2 cellular contexts compared by ENCODE assay signal in genomic region chr7:132083126-132084123, GRCh38.
TF ChIP-seq lines count a peak whose summit lies in the region.

No MANE protein-coding gene starts in this region.

TF ChIP-seq in GM23338, 12 proteins besides CTCF, POLR2A, EP300 and RAD21 (continued from another document):
- TF ChIP-seq POLR2AphosphoS5 (IDR thresholded peaks at IDR 0.05; ENCODE audit: low read depth) (no peak), ETS1 (IDR thresholded peaks at IDR 0.05) (no peak), EZH2 (IDR thresholded peaks at IDR 0.05; ENCODE audit: low read depth, unreplicated experiment) (no peak), EZH2phosphoT487 (IDR thresholded peaks at IDR 0.05; ENCODE audit: unreplicated experiment) (no peak)
- TF ChIP-seq, protein P1, sequence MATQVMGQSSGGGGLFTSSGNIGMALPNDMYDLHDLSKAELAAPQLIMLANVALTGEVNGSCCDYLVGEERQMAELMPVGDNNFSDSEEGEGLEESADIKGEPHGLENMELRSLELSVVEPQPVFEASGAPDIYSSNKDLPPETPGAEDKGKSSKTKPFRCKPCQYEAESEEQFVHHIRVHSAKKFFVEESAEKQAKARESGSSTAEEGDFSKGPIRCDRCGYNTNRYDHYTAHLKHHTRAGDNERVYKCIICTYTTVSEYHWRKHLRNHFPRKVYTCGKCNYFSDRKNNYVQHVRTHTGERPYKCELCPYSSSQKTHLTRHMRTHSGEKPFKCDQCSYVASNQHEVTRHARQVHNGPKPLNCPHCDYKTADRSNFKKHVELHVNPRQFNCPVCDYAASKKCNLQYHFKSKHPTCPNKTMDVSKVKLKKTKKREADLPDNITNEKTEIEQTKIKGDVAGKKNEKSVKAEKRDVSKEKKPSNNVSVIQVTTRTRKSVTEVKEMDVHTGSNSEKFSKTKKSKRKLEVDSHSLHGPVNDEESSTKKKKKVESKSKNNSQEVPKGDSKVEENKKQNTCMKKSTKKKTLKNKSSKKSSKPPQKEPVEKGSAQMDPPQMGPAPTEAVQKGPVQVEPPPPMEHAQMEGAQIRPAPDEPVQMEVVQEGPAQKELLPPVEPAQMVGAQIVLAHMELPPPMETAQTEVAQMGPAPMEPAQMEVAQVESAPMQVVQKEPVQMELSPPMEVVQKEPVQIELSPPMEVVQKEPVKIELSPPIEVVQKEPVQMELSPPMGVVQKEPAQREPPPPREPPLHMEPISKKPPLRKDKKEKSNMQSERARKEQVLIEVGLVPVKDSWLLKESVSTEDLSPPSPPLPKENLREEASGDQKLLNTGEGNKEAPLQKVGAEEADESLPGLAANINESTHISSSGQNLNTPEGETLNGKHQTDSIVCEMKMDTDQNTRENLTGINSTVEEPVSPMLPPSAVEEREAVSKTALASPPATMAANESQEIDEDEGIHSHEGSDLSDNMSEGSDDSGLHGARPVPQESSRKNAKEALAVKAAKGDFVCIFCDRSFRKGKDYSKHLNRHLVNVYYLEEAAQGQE (IDR thresholded peaks at IDR 0.05; ENCODE audit: unreplicated experiment), result no peak

TF ChIP-seq in H1, 55 proteins besides CTCF, POLR2A, EP300 and RAD21 (continued from another document):
- TF ChIP-seq ATF3 (IDR thresholded peaks at IDR 0.05; ENCODE audit: insufficient read depth, low read depth, low read length), result no peak
- no peak for TF ChIP-seq POU5F1 (IDR thresholded peaks at IDR 0.05; ENCODE audit: low read depth, low read length)
- no peak for TF ChIP-seq USF2 (IDR thresholded peaks at IDR 0.05; ENCODE audit: low read length)
- TF ChIP-seq NANOG (IDR thresholded peaks at IDR 0.05; ENCODE audit: insufficient read depth, low read depth, low read length, poor library complexity, severe bottlenecking), result no peak
- no peak for TF ChIP-seq CREB1 (IDR thresholded peaks at IDR 0.05)
- TF ChIP-seq JUN (IDR thresholded peaks at IDR 0.05; ENCODE audit: low read depth, low read length), result no peak
- TF ChIP-seq, protein P2, sequence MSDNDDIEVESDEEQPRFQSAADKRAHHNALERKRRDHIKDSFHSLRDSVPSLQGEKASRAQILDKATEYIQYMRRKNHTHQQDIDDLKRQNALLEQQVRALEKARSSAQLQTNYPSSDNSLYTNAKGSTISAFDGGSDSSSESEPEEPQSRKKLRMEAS (IDR thresholded peaks at IDR 0.05), result no peak
- no peak for TF ChIP-seq RBBP5 (IDR thresholded peaks at IDR 0.05; ENCODE audit: borderline replicate concordance, low read depth, low read length)
- no peak for TF ChIP-seq GTF2F1 (IDR thresholded peaks at IDR 0.05; ENCODE audit: borderline replicate concordance, low read depth, low read length)
- TF ChIP-seq NRF1 (IDR thresholded peaks at IDR 0.05; ENCODE audit: low read depth, low read length), result no peak
- no peak for TF ChIP-seq ASH2L (IDR thresholded peaks at IDR 0.05; ENCODE audit: low read length)
